Comparison of ENCODE assay signal across 16 cellular contexts in the genomic region with DNA sequence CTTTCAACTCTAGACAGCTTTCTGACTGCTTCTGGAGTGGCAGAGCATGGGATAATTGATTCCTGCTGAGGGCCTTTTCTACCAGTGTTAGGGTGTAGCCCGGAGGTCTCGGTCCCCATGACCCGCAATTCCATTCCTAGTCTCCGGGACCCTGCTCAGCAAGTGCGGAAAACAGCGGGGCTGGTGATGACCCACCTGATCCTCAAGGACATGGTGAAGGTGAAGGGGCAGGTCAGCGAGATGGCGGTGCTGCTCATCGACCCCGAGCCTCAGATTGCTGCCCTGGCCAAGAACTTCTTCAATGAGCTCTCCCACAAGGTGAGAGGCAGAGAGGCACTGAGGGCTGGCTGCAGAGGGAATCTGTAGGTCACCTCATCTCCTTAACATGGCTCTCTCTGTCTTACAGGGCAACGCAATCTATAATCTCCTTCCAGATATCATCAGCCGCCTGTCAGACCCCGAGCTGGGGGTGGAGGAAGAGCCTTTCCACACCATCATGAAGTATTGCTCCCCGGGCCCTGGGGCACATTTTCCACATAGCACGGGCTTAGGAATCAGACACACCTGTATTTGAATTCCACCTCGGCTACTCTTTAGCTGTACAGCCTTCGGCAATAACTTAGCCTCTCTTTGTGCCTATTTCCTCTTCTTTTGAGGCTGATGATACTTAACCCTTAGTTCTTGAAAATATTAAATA. TPM values are rescaled to one million over a fixed set of nuclear protein-coding genes. Genes with fewer than 3 reads are reported as not detected.
DNase-seq lines count a peak whose midpoint lies in the region; TF ChIP-seq lines count a peak whose summit lies in the region.
"Had no signal": no experiment of that assay in that cellular context is flagged by ENCODE, and none has a peak within 500 bp of the region (broad histone marks: within the 10 kb centered on the region; RNA-seq: fewer than 3 reads in every experiment).

No MANE protein-coding gene starts in this region.

- TF ChIP-seq CTCF in HFFc6 (IDR thresholded peaks at IDR 0.05) = 0 out of 2 replicates have a peak, but pooled peaks have one; percentile 10
- TF ChIP-seq CTCF in nephron (IDR thresholded peaks at IDR 0.05; ENCODE audit: unreplicated experiment in 3 of 3) = no peak

- CTCF ChIA-PET in activated CD4-positive, alpha-beta memory T cell treated with anti-CD3 and anti-CD28 coated beads, Interleukin-2, amount 10 ng/mL, durations not matched to agents 7 days and 5 days (lab: Charles Lee) = interaction anchor here (0.8 kb wide), 1 partner anchor 33 kb away, joined by 3 read pairs; no protein-coding TSS in a partner anchor

- H3K4me1 Mint-ChIP-seq in HFFc6 (ENCODE audit: low read depth) (peaks cover 37% of the 10 kb centered on the region), nephron (peaks cover 28% of the 10 kb centered on the region)
- peaks cover 21% of the 10 kb centered on the region for H3K4me1 Mint-ChIP-seq in activated CD4-positive, alpha-beta memory T cell treated with anti-CD3 and anti-CD28 coated beads, Interleukin-2, amount 10 ng/mL, durations not matched to agents 7 days and 5 days

- H3K4me3 Mint-ChIP-seq in HFFc6 = no peak overlapping the region
- H3K4me3 Mint-ChIP-seq in activated CD4-positive, alpha-beta memory T cell treated with anti-CD3 and anti-CD28 coated beads, Interleukin-2, amount 10 ng/mL, durations not matched to agents 7 days and 5 days = no peak overlapping the region
- H3K4me3 Mint-ChIP-seq in nephron = peak overlapping the region in 2 of 3 experiments; percentile 16 to 17
- H3K4me3 Mint-ChIP-seq: activated CD8-positive, alpha-beta memory T cell treated with anti-CD3 and anti-CD28 coated beads, Interleukin-2, amount 10 ng/mL, durations not matched to agents 7 days and 5 days; memory B cell had no signal

- peaks cover 10% of the 10 kb centered on the region for H3K27me3 Mint-ChIP-seq in HFFc6 (ENCODE audit: insufficient read depth)
- no peaks in the 10 kb centered on the region for H3K27me3 Mint-ChIP-seq in activated CD4-positive, alpha-beta memory T cell treated with anti-CD3 and anti-CD28 coated beads, Interleukin-2, amount 10 ng/mL, durations not matched to agents 7 days and 5 days
- H3K27me3 Mint-ChIP-seq in nephron (ENCODE audit: low read depth) = no peaks in the 10 kb centered on the region
- H3K27me3 Mint-ChIP-seq: activated CD8-positive, alpha-beta memory T cell treated with anti-CD3 and anti-CD28 coated beads, Interleukin-2, amount 10 ng/mL, durations not matched to agents 7 days and 5 days; memory B cell had no signal

- peaks cover 54% of the 10 kb centered on the region for H3K36me3 Mint-ChIP-seq in HFFc6 (ENCODE audit: low read depth)
- H3K36me3 Mint-ChIP-seq in activated CD4-positive, alpha-beta memory T cell treated with anti-CD3 and anti-CD28 coated beads, Interleukin-2, amount 10 ng/mL, durations not matched to agents 7 days and 5 days (ENCODE audit: low read depth) = peaks cover 89% of the 10 kb centered on the region
- H3K36me3 Mint-ChIP-seq in nephron (ENCODE audit: low read depth) = peaks cover 75% of the 10 kb centered on the region

- H3K27ac Mint-ChIP-seq in HFFc6 (peak overlapping the region; percentile 29; the same call in 1 of the 2 replicates), nephron (peak overlapping the region; percentile 88 to 90 (median 89))
- peak overlapping the region; percentile 41 for H3K27ac Mint-ChIP-seq in activated CD4-positive, alpha-beta memory T cell treated with anti-CD3 and anti-CD28 coated beads, Interleukin-2, amount 10 ng/mL, durations not matched to agents 7 days and 5 days
- H3K27ac Mint-ChIP-seq: memory B cell had no signal

- DNase-seq in HFFc6 = no peak
- DNase-seq in activated CD4-positive, alpha-beta memory T cell treated with anti-CD3 and anti-CD28 coated beads, Interleukin-2, amount 10 ng/mL, durations not matched to agents 7 days and 5 days = no peak
- DNase-seq in DMS153 treated with DMSO at 0.1 percent for 48 hours (lab: John Stamatoyannopoulos, UW; ENCODE audit: unreplicated experiment) = no peak
- no peak for DNase-seq in HuH-7 (ENCODE audit: low spot score)
- DNase-seq: activated CD8-positive, alpha-beta memory T cell treated with anti-CD3 and anti-CD28 coated beads, Interleukin-2, amount 10 ng/mL, durations not matched to agents 7 days and 5 days; AML-193; gastrocnemius medialis; Karpas-422; naive thymus-derived CD4-positive, alpha-beta T cell; NCI-H1092; NCI-H2029; stimulated activated naive CD4-positive, alpha-beta T cell; T1000 had no signal

- POLR2A ChIA-PET in activated CD4-positive, alpha-beta memory T cell treated with anti-CD3 and anti-CD28 coated beads, Interleukin-2, amount 10 ng/mL, durations not matched to agents 7 days and 5 days (lab: Charles Lee) = interaction anchor here (0.7 to 1.2 kb wide), 2 partner anchors 10 to 34 kb away, joined by 3 read pairs; no protein-coding TSS in a partner anchor

- H3K9me3 Mint-ChIP-seq in HFFc6 (no peaks in the 10 kb centered on the region), nephron (no peaks in the 10 kb centered on the region)
- H3K9me3 Mint-ChIP-seq in activated CD4-positive, alpha-beta memory T cell treated with anti-CD3 and anti-CD28 coated beads, Interleukin-2, amount 10 ng/mL, durations not matched to agents 7 days and 5 days = no peaks in the 10 kb centered on the region
- H3K9me3 Mint-ChIP-seq: activated T-helper 2 cell treated with anti-CD3 and anti-CD28 coated beads, Interferon-gamma antibody, Interleukin-2, Interleukin-4, amounts not matched to agents 10 μg/mL and 5 μg/mL and 100 μg/mL, durations not matched to agents 14 hours and 24 hours and 36 hours; memory B cell had no signal

RNA-seq across cellular contexts. Expression of a gene that starts 5.6 kb away (rescaled TPM):
- total RNA-seq in HFFc6 (2021; fragmentation: NEBNext Ultra II Directional; extraction: Animal tissue kit (Norgen Biotek cat#: 25700)) = 1,000 to 10,000 TPM; 6,263 to 7,539 (median 6,900) TPM
- 1,000 to 10,000 TPM; 5,691 to 5,753 TPM for total RNA-seq in activated CD4-positive, alpha-beta memory T cell treated with anti-CD3 and anti-CD28 coated beads, Interleukin-2, amount 10 ng/mL, durations not matched to agents 7 days and 5 days

RNA-seq across cellular contexts. Expression of a gene that starts 27.2 kb away (rescaled TPM):
- 10 to 100 TPM; 25.9 to 35.6 (median 29.2) TPM for total RNA-seq in HFFc6 (2021; fragmentation: NEBNext Ultra II Directional; extraction: Animal tissue kit (Norgen Biotek cat#: 25700))
- total RNA-seq in activated CD4-positive, alpha-beta memory T cell treated with anti-CD3 and anti-CD28 coated beads, Interleukin-2, amount 10 ng/mL, durations not matched to agents 7 days and 5 days = 10 to 100 TPM; 23.1 to 23.6 TPM

RNA-seq across cellular contexts. Expression of a gene that starts 34.8 kb away (rescaled TPM):
- total RNA-seq in HFFc6 (2021; fragmentation: NEBNext Ultra II Directional; extraction: Animal tissue kit (Norgen Biotek cat#: 25700)) = 10 to 100 TPM; 42.2 to 75.9 (median 65.4) TPM
- total RNA-seq in activated CD4-positive, alpha-beta memory T cell treated with anti-CD3 and anti-CD28 coated beads, Interleukin-2, amount 10 ng/mL, durations not matched to agents 7 days and 5 days = 100 to 1,000 TPM; 153 to 156 TPM

RNA-seq across cellular contexts. Expression of a gene that starts 35.6 kb away (rescaled TPM):
- total RNA-seq in HFFc6 (2021; fragmentation: NEBNext Ultra II Directional; extraction: Animal tissue kit (Norgen Biotek cat#: 25700)) = 100 to 1,000 TPM; 227 to 290 (median 257) TPM
- 100 to 1,000 TPM; 204 to 208 TPM for total RNA-seq in activated CD4-positive, alpha-beta memory T cell treated with anti-CD3 and anti-CD28 coated beads, Interleukin-2, amount 10 ng/mL, durations not matched to agents 7 days and 5 days

RNA-seq across cellular contexts. Expression of a gene that starts 39.4 kb away (rescaled TPM):
- total RNA-seq in HFFc6 (2021; fragmentation: NEBNext Ultra II Directional; extraction: Animal tissue kit (Norgen Biotek cat#: 25700)) = 10 to 100 TPM; 39.5 to 60.5 (median 42.6) TPM
- 10 to 100 TPM; 46.5 to 50.9 TPM for total RNA-seq in activated CD4-positive, alpha-beta memory T cell treated with anti-CD3 and anti-CD28 coated beads, Interleukin-2, amount 10 ng/mL, durations not matched to agents 7 days and 5 days

Comparison
In these comparisons a context has a peak if more than half of its experiments do, and no peak if none do; other contexts are left out.
1. H3K27ac Mint-ChIP-seq: peak in every context shown above with its lines; median percentile 89 in nephron; 41 in activated CD4-positive, alpha-beta memory T cell treated with anti-CD3 and anti-CD28 coated beads, Interleukin-2, amount 10 ng/mL, durations not matched to agents 7 days and 5 days; 29 in HFFc6.
2. H3K4me3 Mint-ChIP-seq: peak in nephron (2 of 3); none in HFFc6 (single experiment) and activated CD4-positive, alpha-beta memory T cell treated with anti-CD3 and anti-CD28 coated beads, Interleukin-2, amount 10 ng/mL, durations not matched to agents 7 days and 5 days (single experiment).